Comparison of ENCODE assay signal across 22 cellular contexts in the genomic region with DNA sequence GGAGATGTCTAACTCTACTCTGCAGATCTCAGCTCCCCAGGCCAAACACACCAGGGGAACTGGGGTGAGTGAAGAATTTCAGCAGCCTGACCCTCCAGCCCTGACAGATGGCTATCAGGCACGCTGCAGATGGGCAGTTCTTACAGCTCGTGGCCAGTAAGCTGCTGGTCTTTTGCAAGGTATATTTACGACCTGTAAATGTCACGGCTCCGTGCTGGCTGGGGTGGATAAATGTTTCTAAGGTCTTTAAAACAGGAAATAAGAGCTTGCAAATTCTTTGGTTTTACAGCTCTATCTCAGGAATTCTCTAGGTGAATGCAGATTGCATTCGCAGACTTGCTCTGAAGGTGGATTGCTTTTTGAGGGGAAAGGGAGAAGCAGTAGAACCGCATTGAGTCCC. TPM values are rescaled to one million over a fixed set of nuclear protein-coding genes. Genes with fewer than 3 reads are reported as not detected.
DNase-seq lines count a peak whose midpoint lies in the region; ATAC-seq and TF ChIP-seq lines count a peak whose summit lies in the region.
"Had no signal": no experiment of that assay in that cellular context is flagged by ENCODE, and none has a peak within 500 bp of the region (broad histone marks: within the 10 kb centered on the region; RNA-seq: fewer than 3 reads in every experiment).

No MANE protein-coding gene starts in this region.

- no peak overlapping the region for H3K4ac ChIP-seq in IMR-90 (ENCODE audit: low read depth, low read length)

- peaks cover 24% of the 10 kb centered on the region for H3K9me1 ChIP-seq in IMR-90 (ENCODE audit: insufficient read depth, low read length)

- H3K9me3 ChIP-seq in Caco-2 (no peaks in the 10 kb centered on the region), IMR-90 (ENCODE audit: control insufficient read depth, insufficient read depth, low read length) (no peaks in the 10 kb centered on the region), MG63 (no peaks in the 10 kb centered on the region)
- H3K9me3 ChIP-seq: spleen, vagina had no signal

- intact Hi-C loops in Caco-2 (cut with micrococcal nuclease; ENCODE audit: unreplicated experiment) = no loop called here
- intact Hi-C loops in IMR-90 (cut with micrococcal nuclease) = no loop called here
- intact Hi-C loops in cardiac septum (cut with DNase I) = no loop called here

- no peak for ATAC-seq in IMR-90 (ENCODE audit: low read depth)
- ATAC-seq in GM21717 (IDR thresholded peaks at IDR 0.05; ENCODE audit: unreplicated experiment) = no peak

- TF ChIP-seq CTCF in Caco-2 (IDR thresholded peaks at IDR 0.05; ENCODE audit: insufficient read depth in 1 of 2, low read depth in 1 of 2, low read length in 1 of 2, severe bottlenecking in 1 of 2, unreplicated experiment in 1 of 2) (no peak), IMR-90 (conservative IDR thresholded peaks at IDR 0.05; ENCODE audit: low read depth, low read length) (no peak), nephron progenitor cell (IDR thresholded peaks at IDR 0.05) (no peak)

- H3K14ac ChIP-seq in IMR-90 (replicated peaks; ENCODE audit: low read depth, low read length) = no peak overlapping the region

- in situ Hi-C loops in IMR-90 (cut with MboI; ENCODE audit: low sequenced_read_pairs) = no loop called here

- no peak overlapping the region for H2AK5ac ChIP-seq in IMR-90 (ENCODE audit: low read depth, low read length)

- H3K36me3 ChIP-seq in Caco-2 (ENCODE audit: control insufficient read depth, insufficient read depth, low read length) = no peaks in the 10 kb centered on the region; the same call in 1 of the 2 replicates
- peaks cover 8% of the 10 kb centered on the region for H3K36me3 ChIP-seq in IMR-90 (ENCODE audit: control insufficient read depth, insufficient read depth, low read length)
- no peaks in the 10 kb centered on the region for H3K36me3 ChIP-seq in MG63
- H3K36me3 ChIP-seq: vagina had no signal

- WGBS in IMR-90 (ENCODE audit: extremely low coverage in 2 of 2, insufficient read length in 1 of 2), 2 experiments = 80% methylated on average over 4 of the region's 7 CpGs; no CpG with 5 or more reads in 1 of the 2 experiments

- no peak overlapping the region for H3K27ac ChIP-seq in IMR-90 (ENCODE audit: insufficient read depth, low read length)
- H3K27ac ChIP-seq: GM23248, vagina had no signal

- no peak overlapping the region for H3K18ac ChIP-seq in IMR-90 (ENCODE audit: low read depth, low read length)

- dilution Hi-C loops in IMR-90 (cut with HindIII; ENCODE audit: low sequenced_read_pairs, unreplicated experiment) = no loop called here

- H3K9me3 Mint-ChIP-seq in Caco-2 (ENCODE audit: unreplicated experiment) (no peaks in the 10 kb centered on the region), nephron progenitor cell (no peaks in the 10 kb centered on the region)
- H3K9me3 Mint-ChIP-seq: activated naive CD8-positive, alpha-beta T cell treated with anti-CD3 and anti-CD28 coated beads for 36 hours; T-helper 2 cell treated with Interferon-gamma antibody and Interleukin-4, amounts not matched to agents 5 μg/mL and 100 μg/mL, for 36 hours had no signal

- no peak overlapping the region for H4K5ac ChIP-seq in IMR-90 (ENCODE audit: low read depth, low read length)

- H4K91ac ChIP-seq in IMR-90 (ENCODE audit: insufficient read depth, low read depth, low read length) = no peak overlapping the region

- no peak overlapping the region for H3K23ac ChIP-seq in IMR-90 (ENCODE audit: low read depth, low read length)

- H3K4me1 Mint-ChIP-seq in Caco-2 (ENCODE audit: low read depth, unreplicated experiment) = peaks cover 19% of the 10 kb centered on the region
- H3K4me1 Mint-ChIP-seq in nephron progenitor cell = peaks cover 31% of the 10 kb centered on the region

- H3K27me3 ChIP-seq in Caco-2 (replicated peaks; ENCODE audit: control insufficient read depth, insufficient read depth, low read length) (no peaks in the 10 kb centered on the region), IMR-90 (ENCODE audit: control insufficient read depth, insufficient read depth, low read length) (no peaks in the 10 kb centered on the region), MG63 (no peaks in the 10 kb centered on the region)
- H3K27me3 ChIP-seq: spleen, vagina had no signal

- H3K56ac ChIP-seq in IMR-90 (ENCODE audit: extremely low read depth, insufficient read depth, low read length) = no peak overlapping the region

- H3K4me1 ChIP-seq in Caco-2 (peaks cover 26% of the 10 kb centered on the region), IMR-90 (ENCODE audit: control insufficient read depth, insufficient read depth, low read length) (peaks cover 10% of the 10 kb centered on the region)

- peaks cover 22 to 60% of the 10 kb centered on the region in 2 experiments for H3K79me1 ChIP-seq in IMR-90 (ENCODE audit: low read depth in 1 of 2, low read length in 2 of 2)

- H3K4me3 ChIP-seq in Caco-2 (ENCODE audit: low read depth, low read length) (no peak overlapping the region), IMR-90 (ENCODE audit: insufficient read depth, low read depth, low read length) (no peak overlapping the region), MG63 (no peak overlapping the region)
- H3K4me3 ChIP-seq: GM23248, spleen, vagina had no signal

- H2BK20ac ChIP-seq in IMR-90 (ENCODE audit: low read depth, low read length) = no peak overlapping the region

- H2BK15ac ChIP-seq in IMR-90 (ENCODE audit: low read depth, low read length) = no peak overlapping the region

- H3K27ac Mint-ChIP-seq in Caco-2 (ENCODE audit: unreplicated experiment) (peak overlapping the region; percentile 39), nephron progenitor cell (peak overlapping the region; percentile 56)
- H3K27ac Mint-ChIP-seq: activated naive CD8-positive, alpha-beta T cell treated with anti-CD3 and anti-CD28 coated beads for 36 hours; T-helper 2 cell treated with Interferon-gamma antibody and Interleukin-4, amounts not matched to agents 5 μg/mL and 100 μg/mL, for 36 hours had no signal

- H3K4me3 Mint-ChIP-seq in Caco-2 (ENCODE audit: unreplicated experiment) (no peak overlapping the region), nephron progenitor cell (no peak overlapping the region)
- H3K4me3 Mint-ChIP-seq: activated naive CD8-positive, alpha-beta T cell treated with anti-CD3 and anti-CD28 coated beads for 36 hours; T-helper 2 cell treated with Interferon-gamma antibody and Interleukin-4, amounts not matched to agents 5 μg/mL and 100 μg/mL, for 36 hours had no signal

- H3K27me3 Mint-ChIP-seq in Caco-2 (ENCODE audit: insufficient read depth, unreplicated experiment) (no peaks in the 10 kb centered on the region), nephron progenitor cell (ENCODE audit: low read depth, poor library complexity) (peaks cover 32% of the 10 kb centered on the region)
- H3K27me3 Mint-ChIP-seq: activated naive CD8-positive, alpha-beta T cell treated with anti-CD3 and anti-CD28 coated beads for 36 hours had no signal

- H3K4me2 ChIP-seq in IMR-90 (ENCODE audit: low read depth, low read length) = no peak overlapping the region

- TF ChIP-seq RAD21 in IMR-90 (IDR thresholded peaks at IDR 0.05; ENCODE audit: low read length) = no peak

- peaks cover 4% of the 10 kb centered on the region for H4K20me1 ChIP-seq in IMR-90 (ENCODE audit: insufficient read depth, low read length)

- CTCF ChIA-PET in Caco-2 (lab: Charles Lee) (interaction anchor here (1.2 to 1.3 kb wide), 2 partner anchors 11 to 43 kb away, joined by 4 to 7 read pairs; no protein-coding TSS in a partner anchor), IMR-90 (lab: Yijun Ruan, JAX) (interaction anchor here (0.6 kb wide), 1 partner anchor 43 kb away, joined by 7 read pairs; no protein-coding TSS in a partner anchor)

- no peak overlapping the region for H2AFZ ChIP-seq in IMR-90 (replicated peaks; ENCODE audit: low read length, poor library complexity)
- H2AFZ ChIP-seq: GM23248 had no signal

- BruUV-seq in Caco-2 (replicated peaks; lab: Mats Ljungman, UMichigan) = no TSS peak
- no TSS peak for BruUV-seq in IMR-90 (replicated peaks; lab: Mats Ljungman, UMichigan)

- DNase-seq in Caco-2 = peak; percentile 35 to 65
- no peak for DNase-seq in IMR-90
- peak; percentile 7 to 60 for DNase-seq in cerebellar nuclear complex (lab: John Stamatoyannopoulos, UW)
- DNase-seq in nephron progenitor cell = peak; percentile 26
- no peak for DNase-seq in MG63
- DNase-seq in UCSD-AML1 (lab: John Stamatoyannopoulos, UW; ENCODE audit: unreplicated experiment) = no peak
- DNase-seq in cardiac septum (ENCODE audit: low spot score) = no peak
- DNase-seq: activated CD4-positive, CD25-positive, alpha-beta regulatory T cell treated with anti-CD3 and anti-CD28 coated beads, Interleukin-2, amount 50 U/mL, for 72 hours; activated CD8-positive, alpha-beta memory T cell treated with anti-CD3 and anti-CD28 coated beads for 24 hours; activated naive CD8-positive, alpha-beta T cell treated with anti-CD3 and anti-CD28 coated beads for 36 hours; activated T-cell treated with anti-CD3 and anti-CD28 coated beads, Interleukin-2, amount 50 U/mL, for 48 hours; GM23248; kidney glomerular epithelial cell; mesenchymal stem cell; NCI-H510A treated with DMSO at 0.1 percent for 48 hours; SIG-M5; spleen had no signal

- no peak overlapping the region for H2BK120ac ChIP-seq in IMR-90 (ENCODE audit: low read depth, low read length)

- no peak for TF ChIP-seq POLR2A in IMR-90 (IDR thresholded peaks at IDR 0.05; ENCODE audit: low read depth, low read length)

- H4K8ac ChIP-seq in IMR-90 (ENCODE audit: low read depth in 2 of 2, low read length in 2 of 2) = 0 out of 4 replicates have a peak overlapping the region, but pooled peaks of 1 of the 2 experiments have one; percentile 10

- no peak overlapping the region for H2BK5ac ChIP-seq in IMR-90 (ENCODE audit: low read depth, low read length, poor library complexity, severe bottlenecking)

- POLR2A ChIA-PET in Caco-2 (lab: Charles Lee) = interaction anchor here (1.0 kb wide), 1 partner anchor 11 kb away, joined by 7 read pairs; no protein-coding TSS in a partner anchor
- POLR2A ChIA-PET in IMR-90 (lab: Charles Lee; ENCODE audit: unreplicated experiment) = no interaction called here

- peak overlapping the region; percentile 22; the same call in 1 of the 2 replicates for H3K9ac ChIP-seq in IMR-90 (ENCODE audit: low read depth, low read length)
- H3K9ac ChIP-seq: GM23248 had no signal

- H3K36me3 Mint-ChIP-seq in Caco-2 (ENCODE audit: insufficient read depth, unreplicated experiment) (peaks cover 28% of the 10 kb centered on the region), nephron progenitor cell (ENCODE audit: low read depth) (peaks cover 13% of the 10 kb centered on the region)

- H2AK9ac ChIP-seq in IMR-90 (replicated peaks; ENCODE audit: low read depth, low read length, poor library complexity) = no peak overlapping the region

RNA-seq across cellular contexts. Expression of a gene that starts 10.1 kb away (rescaled TPM):
- total RNA-seq in Caco-2 (2022) (15.9 and 16.7 TPM in 2 replicates), IMR-90 (2012; rRNA removed) (7.5 and 8.8 TPM in 2 replicates), cardiac septum (7.6 TPM)
- 12.2 and 13.0 TPM in 2 replicates for polyA plus RNA-seq in IMR-90 (2012; rRNA removed)
- polyA plus RNA-seq in IMR-90 (2012; cell fraction: cytosol; rRNA removed) = 8.1 and 10.8 TPM in 2 replicates
- polyA plus RNA-seq in IMR-90 (2012; cell fraction: nucleus; rRNA removed; ENCODE audit: low replicate concordance) = 12.9 and 16.4 TPM in 2 replicates
- total RNA-seq in MG63 (2014; rRNA removed; shearing (Covaris generic); ENCODE audit: low replicate concordance) = 1.6 and 4.7 TPM in 2 replicates

RNA-seq across cellular contexts. Expression of a gene that starts 31.8 kb away (rescaled TPM):
- 0.46 TPM in 1 of 2 replicates, not detected in the other for total RNA-seq in Caco-2 (2022)
- 12.8 and 13.4 TPM in 2 replicates for total RNA-seq in IMR-90 (2012; rRNA removed)
- 15.4 and 18.7 TPM in 2 replicates for polyA plus RNA-seq in IMR-90 (2012; rRNA removed)
- polyA plus RNA-seq in IMR-90 (2012; cell fraction: cytosol; rRNA removed) = 12.7 and 18.1 TPM in 2 replicates
- polyA plus RNA-seq in IMR-90 (2012; cell fraction: nucleus; rRNA removed; ENCODE audit: low replicate concordance) = 5.1 and 8.9 TPM in 2 replicates
- 11.2 and 17.8 TPM in 2 replicates for total RNA-seq in MG63 (2014; rRNA removed; shearing (Covaris generic); ENCODE audit: low replicate concordance)
- total RNA-seq in cardiac septum = 2.1 TPM
- total RNA-seq: OCI-LY7 had no signal
- polyA plus RNA-seq: neural cell had no signal

Comparison
In these comparisons a context has a peak if more than half of its experiments do, and no peak if none do; other contexts are left out.
1. DNase-seq: peak in Caco-2 (2 of 2), cerebellar nuclear complex (2 of 2) and nephron progenitor cell (single experiment); none in IMR-90 (single experiment), MG63 (single experiment), UCSD-AML1 (single experiment) and cardiac septum (single experiment).